In the genomic region with DNA sequence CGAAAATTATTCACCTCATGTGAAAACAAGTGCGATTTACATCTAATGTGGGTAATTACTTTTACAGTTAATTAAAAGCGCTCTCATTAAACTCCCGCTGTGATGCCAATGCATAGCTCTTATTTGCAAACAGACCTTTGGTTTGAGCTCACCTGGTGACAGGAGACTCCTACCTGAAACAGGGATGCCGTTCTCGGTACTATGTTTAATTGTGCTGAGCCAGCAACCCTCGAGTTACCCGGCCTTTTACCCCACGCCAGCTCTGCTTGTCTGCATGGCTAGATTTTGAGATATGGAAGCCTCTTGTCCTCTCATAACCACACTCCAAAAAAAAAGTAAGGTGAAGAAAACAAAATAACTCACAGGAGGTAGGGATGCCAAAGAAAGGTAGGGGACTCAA, we compare ENCODE assay signal across 15 cellular contexts.
DNase-seq lines count a peak whose midpoint lies in the region; ATAC-seq, FAIRE-seq and TF ChIP-seq lines count a peak whose summit lies in the region.
"Had no signal": no experiment of that assay in that cellular context is flagged by ENCODE, and none has a peak within 500 bp of the region (broad histone marks: within the 10 kb centered on the region; RNA-seq: fewer than 3 reads in every experiment).

No MANE protein-coding gene starts in this region.

- in situ Hi-C loops in HepG2 (cut with HindIII; ENCODE audit: extremely low pct_ligation_motif_present, low pct_unique_long_range_greater_than_20kb), result loop anchor here (5.0 to 25.0 kb wide), 2 partner anchors 625 to 1130 kb away; no protein-coding TSS in a partner anchor

- FAIRE-seq in HepG2 (lab: Jason Lieb, UNC), result no peak
- FAIRE-seq: GM19239 had no signal

- H3K27ac ChIP-seq in HepG2 (ENCODE audit: extremely low read length, insufficient read depth, low read length), result no peak overlapping the region
- H3K27ac ChIP-seq in right lobe of liver, result no peak overlapping the region
- no peak overlapping the region for H3K27ac ChIP-seq in parathyroid adenoma

- no peak for TF ChIP-seq EP300 in HepG2 (IDR thresholded peaks at IDR 0.05; ENCODE audit: low read depth in 2 of 2, low read length in 2 of 2)
- no peak for TF ChIP-seq EP300 in HepG2 (CRISPR knock-in tag; IDR thresholded peaks at IDR 0.05; ENCODE audit: borderline replicate concordance)

- H3K4me3 ChIP-seq in HepG2 (replicated peaks in 1 of 3; ENCODE audit: insufficient read depth in 1 of 3, low read depth in 2 of 3, low read length in 3 of 3) (no peak overlapping the region), right lobe of liver (no peak overlapping the region), iPS-15b (ENCODE audit: low read depth, low read length) (peak overlapping the region; percentile 28), parathyroid adenoma (ENCODE audit: low read depth, low read length) (no peak overlapping the region)

- H3K4me2 ChIP-seq in HepG2 (ENCODE audit: low read depth, low read length) (no peak overlapping the region), parathyroid adenoma (ENCODE audit: low read length) (no peak overlapping the region)

- BruUV-seq in HepG2 (replicated peaks; lab: Mats Ljungman, UMichigan), result no TSS peak

- no peaks in the 10 kb centered on the region for H4K20me1 ChIP-seq in HepG2 (ENCODE audit: insufficient read depth, low read length)

- ATAC-seq in HepG2 (no peak), right lobe of liver (no peak), HG02678 (IDR thresholded peaks at IDR 0.05; ENCODE audit: unreplicated experiment) (no peak)

- H3K9me3 ChIP-seq in HepG2 (ENCODE audit: low read length) (no peaks in the 10 kb centered on the region), right lobe of liver (no peaks in the 10 kb centered on the region), iPS-15b (ENCODE audit: control insufficient read depth, insufficient read depth, low read length) (no peaks in the 10 kb centered on the region), parathyroid adenoma (ENCODE audit: control insufficient read depth, low read length) (no peaks in the 10 kb centered on the region)

- no peak for TF ChIP-seq RAD21 in HepG2 (CRISPR knock-in tag; IDR thresholded peaks at IDR 0.05)

- no peak overlapping the region for H2AFZ ChIP-seq in HepG2 (ENCODE audit: low read length)
- peak overlapping the region; percentile 28 for H2AFZ ChIP-seq in parathyroid adenoma

- no peak for TF ChIP-seq POLR2A in HepG2 (IDR thresholded peaks at IDR 0.05; ENCODE audit: insufficient read depth in 1 of 2, low read depth in 2 of 2, low read length in 2 of 2)
- TF ChIP-seq POLR2A in right lobe of liver (IDR thresholded peaks at IDR 0.05), result no peak

- DNase-seq in HepG2 (ENCODE audit: low spot score), result no peak
- no peak for DNase-seq in right lobe of liver
- peak; percentile 53 for DNase-seq in RPMI8226
- DNase-seq in NCI-H1105 (lab: John Stamatoyannopoulos, UW), result no peak
- DNase-seq in NCI-H1105 treated with DMSO at 0.1 percent for 48 hours (lab: John Stamatoyannopoulos, UW), result no peak
- DNase-seq: 8988T, Karpas-422, NCI-H1436 treated with DMSO at 0.1 percent for 48 hours, NCI-H2029, NCI-H226, SHP77 had no signal

- TF ChIP-seq CTCF in HepG2 (CRISPR knock-in tag; IDR thresholded peaks at IDR 0.05), result no peak
- TF ChIP-seq CTCF in right lobe of liver (IDR thresholded peaks at IDR 0.05), result no peak
- TF ChIP-seq CTCF in parathyroid adenoma (IDR thresholded peaks at IDR 0.05), result no peak

- no peaks in the 10 kb centered on the region for H3K36me3 ChIP-seq in HepG2 (replicated peaks in 1 of 2; ENCODE audit: control insufficient read depth in 1 of 2, insufficient read depth in 2 of 2, low read length in 2 of 2)
- H3K36me3 ChIP-seq in right lobe of liver, result no peaks in the 10 kb centered on the region
- no peaks in the 10 kb centered on the region for H3K36me3 ChIP-seq in iPS-15b (ENCODE audit: control insufficient read depth, insufficient read depth, low read length)
- H3K36me3 ChIP-seq in parathyroid adenoma (ENCODE audit: control insufficient read depth, insufficient read depth, low read length), result no peaks in the 10 kb centered on the region

- H3K27me3 ChIP-seq in HepG2 (ENCODE audit: control insufficient read depth in 1 of 2, insufficient read depth in 2 of 2, low read length in 2 of 2), result peaks cover 3 to 16% of the 10 kb centered on the region in 2 experiments; a peak in 3 of 5 replicates
- H3K27me3 ChIP-seq in right lobe of liver, result no peaks in the 10 kb centered on the region
- H3K27me3 ChIP-seq in iPS-15b (ENCODE audit: control insufficient read depth, insufficient read depth, low read length), result no peaks in the 10 kb centered on the region
- H3K27me3 ChIP-seq in parathyroid adenoma (ENCODE audit: control insufficient read depth, insufficient read depth, low read length), result no peaks in the 10 kb centered on the region

- H3K4me1 ChIP-seq in HepG2 (ENCODE audit: insufficient read depth, low read length), result no peaks in the 10 kb centered on the region
- no peaks in the 10 kb centered on the region for H3K4me1 ChIP-seq in right lobe of liver
- H3K4me1 ChIP-seq in iPS-15b (ENCODE audit: control insufficient read depth, insufficient read depth, low read length), result peaks cover 8% of the 10 kb centered on the region
- H3K4me1 ChIP-seq in parathyroid adenoma, result no peaks in the 10 kb centered on the region

- no peak overlapping the region for H3K9ac ChIP-seq in HepG2 (ENCODE audit: insufficient read depth, low read depth, low read length)
- H3K9ac ChIP-seq in iPS-15b (ENCODE audit: low read depth, low read length), result no peak overlapping the region
- no peak overlapping the region for H3K9ac ChIP-seq in parathyroid adenoma

- POLR2A ChIA-PET in HepG2 (lab: Yijun Ruan, JAX), result no interaction called here

- CTCF ChIA-PET in HepG2 (lab: Yijun Ruan, JAX; ENCODE audit: low intra/inter-chr PET ratio, low total read pairs), result interaction anchor here (1.5 kb wide), 1 partner anchor 626 kb away, joined by 5 read pairs; no protein-coding TSS in a partner anchor

- intact Hi-C loops in HepG2 (cut with micrococcal nuclease; ENCODE audit: unreplicated experiment), result loop anchor here (2.0 kb wide), 1 partner anchor 31 kb away; no protein-coding TSS in a partner anchor
- intact Hi-C loops in right lobe of liver (cut with DNase I), result no loop called here

- 13% methylated on average over 9 of the region's 9 CpGs for WGBS in HepG2 (ENCODE audit: low lambda C conversion rate)
- WGBS in right lobe of liver (ENCODE audit: insufficient coverage, low coverage, low lambda C conversion rate, missing lambda C conversion rate), result 4% methylated on average over 9 of the region's 9 CpGs

- H3K79me2 ChIP-seq in HepG2 (ENCODE audit: insufficient read depth, low read length) (no peaks in the 10 kb centered on the region), parathyroid adenoma (no peaks in the 10 kb centered on the region)

TF ChIP-seq in HepG2, 621 proteins besides CTCF, POLR2A, EP300 and RAD21:
- TF ChIP-seq MAFK (conservative IDR thresholded peaks at IDR 0.05 in 1 of 2, IDR thresholded peaks at IDR 0.05 in 1 of 2; ENCODE audit: low read length in 2 of 2) (peak; percentile 57 to 67), ZNF274 (CRISPR knock-in tag; IDR thresholded peaks at IDR 0.05) (no peak), GATAD2A (CRISPR knock-in tag; IDR thresholded peaks at IDR 0.05) (no peak)
TF ChIP-seq in HepG2: peak in this region for 1.
